Comparison of ENCODE assay signal across 29 cellular contexts in the genomic region with DNA sequence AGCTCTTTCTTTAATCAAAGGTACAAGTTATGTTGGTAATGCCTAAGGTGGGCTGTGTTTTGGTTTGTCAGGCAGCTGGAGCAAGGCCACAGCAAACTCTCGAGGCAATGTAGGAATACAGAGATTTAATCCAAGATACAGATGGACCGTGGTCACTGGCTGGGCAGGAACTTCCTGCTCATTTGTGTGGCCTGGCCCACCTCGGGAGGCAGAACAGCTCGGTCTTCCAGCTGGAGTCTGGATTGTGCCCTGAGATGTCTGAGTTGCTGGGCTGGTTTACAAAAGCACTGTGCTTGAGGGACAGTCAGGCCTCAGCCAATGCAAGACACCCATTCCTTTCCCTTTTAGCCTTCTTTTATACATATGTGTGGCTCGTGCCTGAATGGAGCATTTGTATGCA.
"Had no signal": no experiment of that assay in that cellular context is flagged by ENCODE, and none has a peak within 500 bp of the region (broad histone marks: within the 10 kb centered on the region; RNA-seq: fewer than 3 reads in every experiment).

No MANE protein-coding gene starts in this region.

- H3K27me3 ChIP-seq: neural progenitor cell, ovary, right lobe of liver, sigmoid colon, suprapubic skin, testis, tibial artery, transverse colon, upper lobe of left lung, vagina had no signal

- H3K36me3 Mint-ChIP-seq: naive B cell; naive thymus-derived CD8-positive, alpha-beta T cell; natural killer cell treated with Interleukin-12 subunit alpha and Interleukin-12 subunit beta and Interleukin-15 and Interleukin-18, amount 100 ng/mL, for 72 hours; neural progenitor cell; stimulated activated memory B cell treated with anti-CD40 and anti-IgM and Interleukin-4, amounts not matched to agents 10 μg/mL and 1 μg/mL and 100 μg/mL, for 72 hours had no signal

- H3K27ac Mint-ChIP-seq: naive thymus-derived CD8-positive, alpha-beta T cell; natural killer cell treated with Interleukin-12 subunit alpha and Interleukin-12 subunit beta and Interleukin-15 and Interleukin-18, amount 100 ng/mL, for 72 hours; nephron progenitor cell; neural progenitor cell; progenitor cell of endocrine pancreas; stimulated activated memory B cell treated with anti-CD40 and anti-IgM and Interleukin-4, amounts not matched to agents 10 μg/mL and 1 μg/mL and 100 μg/mL, for 72 hours; stimulated activated naive CD8-positive, alpha-beta T cell treated with anti-CD3 and anti-CD28 coated beads, Interleukin-15, amount 100 ng/mL, for 72 hours had no signal

- H3K27me3 Mint-ChIP-seq: natural killer cell treated with Interleukin-12 subunit alpha and Interleukin-12 subunit beta and Interleukin-15 and Interleukin-18, amount 100 ng/mL, for 72 hours; progenitor cell of endocrine pancreas; stimulated activated memory B cell treated with anti-CD40 and anti-IgM and Interleukin-4, amounts not matched to agents 10 μg/mL and 1 μg/mL and 100 μg/mL, for 72 hours; stimulated activated naive CD8-positive, alpha-beta T cell treated with anti-CD3 and anti-CD28 coated beads, Interleukin-15, amount 100 ng/mL, for 72 hours had no signal

- H3K4me3 ChIP-seq: neural progenitor cell, ovary, psoas muscle, right lobe of liver, sigmoid colon, suprapubic skin, testis, tibial artery, transverse colon, upper lobe of left lung, vagina had no signal

- DNase-seq: naive B cell; naive thymus-derived CD8-positive, alpha-beta T cell; nephron progenitor cell; occipital lobe; ovary; psoas muscle; right cardiac atrium; right lobe of liver; sigmoid colon; small intestine; stimulated activated CD4-positive, alpha-beta T cell treated with anti-CD3 and anti-CD28 coated beads, Interleukin-15, amount 100 ng/mL, for 24 hours; stimulated activated CD4-positive, alpha-beta T cell treated with anti-CD3 and anti-CD28 coated beads, Interleukin-4, amount 100 ng/mL, for 1 hour; stimulated activated CD4-positive, alpha-beta T cell treated with anti-CD3 and anti-CD28 coated beads, Interleukin-4, amount 100 ng/mL, for 4 hours; stimulated activated CD8-positive, alpha-beta memory T cell treated with anti-CD3 and anti-CD28 coated beads, Interleukin-4, amount 100 ng/mL, for 48 hours; stimulated activated naive CD4-positive, alpha-beta T cell; stimulated activated naive CD8-positive, alpha-beta T cell treated with anti-CD3 and anti-CD28 coated beads, Interleukin-15, amount 100 ng/mL, for 72 hours; stimulated activated naive CD8-positive, alpha-beta T cell treated with anti-CD3 and anti-CD28 coated beads, Interleukin-15, Interleukin-2, amounts not matched to agents 100 U/mL and 50 U/mL, for 24 hours; substantia nigra; testis; tibial artery; transverse colon; upper lobe of left lung had no signal

- H3K27ac ChIP-seq: neural progenitor cell, ovary, parathyroid adenoma, psoas muscle, right lobe of liver, sigmoid colon, suprapubic skin, testis, tibial artery, transverse colon, upper lobe of left lung, vagina had no signal

- H3K4me1 Mint-ChIP-seq: naive B cell; naive thymus-derived CD8-positive, alpha-beta T cell; nephron progenitor cell; stimulated activated memory B cell treated with anti-CD40 and anti-IgM and Interleukin-4, amounts not matched to agents 10 μg/mL and 1 μg/mL and 100 μg/mL, for 72 hours; stimulated activated naive CD8-positive, alpha-beta T cell treated with anti-CD3 and anti-CD28 coated beads, Interleukin-15, amount 100 ng/mL, for 72 hours had no signal

- H3K9me3 Mint-ChIP-seq: stimulated activated naive CD8-positive, alpha-beta T cell treated with anti-CD3 and anti-CD28 coated beads, Interleukin-15, amount 100 ng/mL, for 72 hours had no signal

- H3K4me3 Mint-ChIP-seq: naive B cell; naive thymus-derived CD8-positive, alpha-beta T cell; natural killer cell treated with Interleukin-12 subunit alpha and Interleukin-12 subunit beta and Interleukin-15 and Interleukin-18, amount 100 ng/mL, for 72 hours; nephron progenitor cell; neural progenitor cell; stimulated activated memory B cell treated with anti-CD40 and anti-IgM and Interleukin-4, amounts not matched to agents 10 μg/mL and 1 μg/mL and 100 μg/mL, for 72 hours; stimulated activated naive CD8-positive, alpha-beta T cell treated with anti-CD3 and anti-CD28 coated beads, Interleukin-15, amount 100 ng/mL, for 72 hours had no signal

- H3K36me3 ChIP-seq: neural progenitor cell, ovary, right lobe of liver, sigmoid colon, suprapubic skin, tibial artery, transverse colon, upper lobe of left lung, vagina had no signal

- ATAC-seq: naive thymus-derived CD8-positive, alpha-beta T cell; natural killer cell treated with Interleukin-12 subunit alpha and Interleukin-12 subunit beta and Interleukin-15 and Interleukin-18, amount 100 ng/mL, for 72 hours; psoas muscle; right cardiac atrium; right lobe of liver; stimulated activated memory B cell treated with anti-CD40 and anti-IgM and Interleukin-4, amounts not matched to agents 10 μg/mL and 1 μg/mL and 100 μg/mL, for 72 hours; stimulated activated naive CD8-positive, alpha-beta T cell treated with anti-CD3 and anti-CD28 coated beads, Interleukin-15, amount 100 ng/mL, for 72 hours; stimulated activated naive CD8-positive, alpha-beta T cell treated with anti-CD3 and anti-CD28 coated beads, Interleukin-15, Interleukin-2, amounts not matched to agents 100 U/mL and 50 U/mL, for 24 hours had no signal

- H3K4me1 ChIP-seq: neural progenitor cell, parathyroid adenoma, psoas muscle, right lobe of liver, sigmoid colon, suprapubic skin, testis, tibial artery, transverse colon, upper lobe of left lung, vagina had no signal

- H3K9me3 ChIP-seq: ovary, psoas muscle, right lobe of liver, sigmoid colon, suprapubic skin, testis, tibial artery, transverse colon, upper lobe of left lung, vagina had no signal
